ENCODE assay signal across 8 cellular contexts in the genomic region with DNA sequence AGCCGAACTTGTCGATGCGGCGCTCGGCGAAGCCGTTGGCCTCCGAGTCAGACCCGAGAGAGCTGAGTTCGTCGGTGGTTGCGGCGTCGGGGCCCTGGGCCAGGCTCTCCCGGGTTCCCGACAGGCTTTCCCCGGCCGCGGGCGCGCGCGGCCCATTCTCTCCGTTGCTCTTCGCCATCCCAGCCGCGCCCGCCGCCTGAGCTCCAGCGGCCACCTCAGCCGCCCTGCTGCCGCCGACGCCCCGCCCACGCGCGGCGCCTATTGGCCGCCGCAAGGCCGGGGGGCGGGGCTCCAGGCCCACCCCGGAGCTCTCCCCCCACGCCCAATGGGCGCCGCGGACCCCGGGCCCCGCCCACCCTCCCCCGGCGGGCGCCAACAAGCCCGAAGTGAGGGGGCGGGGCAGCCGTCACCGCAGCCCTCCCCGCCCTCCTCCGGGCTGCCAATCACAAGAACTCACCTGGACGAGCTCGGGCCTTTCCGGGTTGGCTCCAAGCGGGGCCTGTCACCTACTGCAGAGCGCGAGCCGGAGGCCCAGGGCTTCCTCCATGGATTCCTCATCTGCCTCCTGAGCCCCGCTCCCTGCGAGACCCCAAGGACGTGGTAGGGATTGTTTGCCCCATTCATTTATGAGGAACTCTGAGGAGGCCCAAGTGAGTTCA.
DNase-seq lines count a peak whose midpoint lies in the region; ATAC-seq lines count a peak whose summit lies in the region.

A gene with protein sequence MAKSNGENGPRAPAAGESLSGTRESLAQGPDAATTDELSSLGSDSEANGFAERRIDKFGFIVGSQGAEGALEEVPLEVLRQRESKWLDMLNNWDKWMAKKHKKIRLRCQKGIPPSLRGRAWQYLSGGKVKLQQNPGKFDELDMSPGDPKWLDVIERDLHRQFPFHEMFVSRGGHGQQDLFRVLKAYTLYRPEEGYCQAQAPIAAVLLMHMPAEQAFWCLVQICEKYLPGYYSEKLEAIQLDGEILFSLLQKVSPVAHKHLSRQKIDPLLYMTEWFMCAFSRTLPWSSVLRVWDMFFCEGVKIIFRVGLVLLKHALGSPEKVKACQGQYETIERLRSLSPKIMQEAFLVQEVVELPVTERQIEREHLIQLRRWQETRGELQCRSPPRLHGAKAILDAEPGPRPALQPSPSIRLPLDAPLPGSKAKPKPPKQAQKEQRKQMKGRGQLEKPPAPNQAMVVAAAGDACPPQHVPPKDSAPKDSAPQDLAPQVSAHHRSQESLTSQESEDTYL (minus strand): TSS at position 238 of the 659 bp plus-strand sequence. CDS start 60 bp downstream, at position 178.

- H3K36me3 ChIP-seq in BLaER1, result peaks cover 24% of the 10 kb centered on the region

- peak; percentile 83 for ATAC-seq in GM19328 (IDR thresholded peaks at IDR 0.05; ENCODE audit: unreplicated experiment)
- ATAC-seq in HG03469 (IDR thresholded peaks at IDR 0.05; ENCODE audit: unreplicated experiment), result peak; percentile 67

- H3K27me3 ChIP-seq in BLaER1, result no peaks in the 10 kb centered on the region

- H3K27ac ChIP-seq in BLaER1, result peak within 1 kb of the TSS; percentile 73

- H3K9ac ChIP-seq in BLaER1, result peak within 1 kb of the TSS; percentile 84

- H3K4me2 ChIP-seq in BLaER1, result peak within 1 kb of the TSS; percentile 92

- peaks cover 22% of the 10 kb centered on the region for H4K20me1 ChIP-seq in BLaER1

- peaks cover 51% of the 10 kb centered on the region for H3K4me1 ChIP-seq in BLaER1

- no peaks in the 10 kb centered on the region for H3K9me3 ChIP-seq in BLaER1

- DNase-seq in NCI-H526 (lab: John Stamatoyannopoulos, UW) (peak; percentile 80 to 97), dedifferentiated amniotic fluid mesenchymal stem cell (ENCODE audit: extremely low spot score) (peak; percentile 70), left kidney (ENCODE audit: low read depth, low spot score) (peak; percentile 97)
- peak; percentile 93 for DNase-seq in activated CD4-positive, alpha-beta T cell treated with anti-CD3 and anti-CD28 coated beads, Interleukin-2, amount 50 U/mL, for 1 hour
- DNase-seq in stimulated activated CD4-positive, alpha-beta T cell treated with anti-CD3 and anti-CD28 coated beads, Interleukin-1b, Interleukin-23, amount 100 ng/mL, for 48 hours, result peak; percentile 93

- H3K4me3 ChIP-seq in BLaER1, result peak within 1 kb of the TSS; percentile 83

Comparison
In these comparisons a context has a peak if more than half of its experiments do, and no peak if none do; other contexts are left out.
1. Peak in every context shown above with its lines: DNase-seq, ATAC-seq, H3K4me3 ChIP-seq and H3K27ac ChIP-seq.